In the genomic region with DNA sequence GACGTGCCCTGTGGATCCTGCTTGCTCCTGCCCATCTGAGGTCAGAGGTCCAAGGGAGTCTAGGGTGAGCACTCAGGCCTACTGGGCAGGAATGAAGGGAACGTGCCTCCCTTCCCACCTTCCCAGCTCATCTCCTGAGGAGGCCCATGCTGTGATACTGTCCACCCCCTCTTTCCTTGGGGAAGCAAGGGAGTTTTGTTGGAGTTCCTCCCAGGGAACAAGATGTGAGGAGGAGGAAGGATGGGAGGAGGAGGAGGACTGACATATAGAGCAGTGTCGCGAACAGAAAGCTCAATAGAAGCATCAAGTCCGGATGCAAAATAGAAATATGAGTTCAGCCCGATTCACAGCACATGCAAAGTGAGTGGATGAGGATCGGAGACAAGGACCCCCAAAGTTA, we compare ENCODE assay signal across 24 cellular contexts. TPM values are rescaled to one million over a fixed set of nuclear protein-coding genes. Genes with fewer than 3 reads are reported as not detected.
"Had no signal": no experiment of that assay in that cellular context is flagged by ENCODE, and none has a peak within 500 bp of the region (broad histone marks: within the 10 kb centered on the region; RNA-seq: fewer than 3 reads in every experiment).

No MANE protein-coding gene starts in this region.

- H3K27me3 Mint-ChIP-seq: activated naive CD4-positive, alpha-beta T cell treated with anti-CD3 and anti-CD28 coated beads, Interleukin-2, amount 50 U/mL, for 24 hours; activated T-cell treated with anti-CD3 and anti-CD28 coated beads, Interleukin-2, amount 50 U/mL, for 24 hours had no signal

- H3K27ac Mint-ChIP-seq: activated CD8-positive, alpha-beta memory T cell treated with anti-CD3 and anti-CD28 coated beads, Interleukin-2, amount 10 ng/mL, durations not matched to agents 7 days and 5 days; activated CD8-positive, alpha-beta T cell treated with anti-CD3 and anti-CD28 coated beads, Interleukin-2, amount 10 ng/mL, durations not matched to agents 7 days and 5 days; activated naive CD4-positive, alpha-beta T cell treated with anti-CD3 and anti-CD28 coated beads, Interleukin-2, amount 50 U/mL, for 24 hours; activated T-cell treated with anti-CD3 and anti-CD28 coated beads, Interleukin-2, amount 50 U/mL, for 24 hours; activated T-helper 1 cell treated with anti-CD3 and anti-CD28 coated beads, Interleukin-12 subunit alpha, Interleukin-12 subunit beta, Interleukin-2, Interleukin-4 antibody, amounts not matched to agents 30 ng/mL and 10 ng/mL and 1 ng/mL, durations not matched to agents 14 hours and 24 hours and 36 hours; T-helper 1 cell treated with Interleukin-12 subunit alpha and Interleukin-12 subunit beta and Interleukin-4 antibody, amounts not matched to agents 30 μg/mL and 1 μg/mL, for 36 hours had no signal

- H3K9me3 Mint-ChIP-seq: activated naive CD4-positive, alpha-beta T cell treated with anti-CD3 and anti-CD28 coated beads, Interleukin-2, amount 50 U/mL, for 24 hours; activated T-cell treated with anti-CD3 and anti-CD28 coated beads, Interleukin-2, amount 50 U/mL, for 24 hours; activated T-helper 1 cell treated with anti-CD3 and anti-CD28 coated beads, Interleukin-12 subunit alpha, Interleukin-12 subunit beta, Interleukin-2, Interleukin-4 antibody, amounts not matched to agents 30 ng/mL and 10 ng/mL and 1 ng/mL, durations not matched to agents 14 hours and 24 hours and 36 hours; T-helper 1 cell treated with Interleukin-12 subunit alpha and Interleukin-12 subunit beta and Interleukin-4 antibody, amounts not matched to agents 30 μg/mL and 1 μg/mL, for 36 hours had no signal

- H3K4me3 Mint-ChIP-seq: activated CD8-positive, alpha-beta memory T cell treated with anti-CD3 and anti-CD28 coated beads, Interleukin-2, amount 10 ng/mL, durations not matched to agents 7 days and 5 days; activated CD8-positive, alpha-beta T cell treated with anti-CD3 and anti-CD28 coated beads, Interleukin-2, amount 10 ng/mL, durations not matched to agents 7 days and 5 days; activated naive CD4-positive, alpha-beta T cell treated with anti-CD3 and anti-CD28 coated beads, Interleukin-2, amount 50 U/mL, for 24 hours; activated T-cell treated with anti-CD3 and anti-CD28 coated beads, Interleukin-2, amount 50 U/mL, for 24 hours; activated T-helper 1 cell treated with anti-CD3 and anti-CD28 coated beads, Interleukin-12 subunit alpha, Interleukin-12 subunit beta, Interleukin-2, Interleukin-4 antibody, amounts not matched to agents 30 ng/mL and 10 ng/mL and 1 ng/mL, durations not matched to agents 14 hours and 24 hours and 36 hours; T-helper 1 cell treated with Interleukin-12 subunit alpha and Interleukin-12 subunit beta and Interleukin-4 antibody, amounts not matched to agents 30 μg/mL and 1 μg/mL, for 36 hours had no signal

- H3K4me1 Mint-ChIP-seq: activated CD8-positive, alpha-beta memory T cell treated with anti-CD3 and anti-CD28 coated beads, Interleukin-2, amount 10 ng/mL, durations not matched to agents 7 days and 5 days; activated naive CD4-positive, alpha-beta T cell treated with anti-CD3 and anti-CD28 coated beads, Interleukin-2, amount 50 U/mL, for 24 hours had no signal

- H3K36me3 Mint-ChIP-seq: activated CD8-positive, alpha-beta memory T cell treated with anti-CD3 and anti-CD28 coated beads, Interleukin-2, amount 10 ng/mL, durations not matched to agents 7 days and 5 days; activated naive CD4-positive, alpha-beta T cell treated with anti-CD3 and anti-CD28 coated beads, Interleukin-2, amount 50 U/mL, for 24 hours had no signal

- H3K4me3 ChIP-seq: ascending aorta, body of pancreas, PC-9 had no signal

- DNase-seq: activated CD4-positive, alpha-beta T cell treated with anti-CD3 and anti-CD28 coated beads for 48 hours; activated CD4-positive, alpha-beta T cell treated with anti-CD3 and anti-CD28 coated beads, Interleukin-2, amount 50 U/mL, for 4 hours; activated CD4-positive, CD25-positive, alpha-beta regulatory T cell treated with anti-CD3 and anti-CD28 coated beads, Interleukin-2, amount 50 U/mL, for 72 hours; activated CD8-positive, alpha-beta memory T cell treated with anti-CD3 and anti-CD28 coated beads, Interleukin-2, amount 10 ng/mL, durations not matched to agents 7 days and 5 days; activated CD8-positive, alpha-beta T cell treated with anti-CD3 and anti-CD28 coated beads, Interleukin-2, amount 10 ng/mL, durations not matched to agents 7 days and 5 days; activated effector memory CD4-positive, alpha-beta T cell treated with Interleukin-2 at 50 U/mL for 16 hours; activated naive CD4-positive, alpha-beta T cell; activated T-cell treated with anti-CD3 and anti-CD28 coated beads, Interleukin-2, amount 50 U/mL, for 24 hours; amniotic stem cell; body of pancreas; MM.1S; NCI-H1105; NCI-H1436; NCI-H1694 treated with DMSO at 0.1 percent for 48 hours; NCI-H2029 treated with DMSO at 0.1 percent for 48 hours; NCI-H510A treated with DMSO at 0.1 percent for 48 hours; NCI-H69; PC-9; SHP77 treated with DMSO at 0.1 percent for 48 hours had no signal

- ATAC-seq: activated CD8-positive, alpha-beta memory T cell treated with anti-CD3 and anti-CD28 coated beads, Interleukin-2, amount 10 ng/mL, durations not matched to agents 7 days and 5 days; activated CD8-positive, alpha-beta T cell treated with anti-CD3 and anti-CD28 coated beads, Interleukin-2, amount 10 ng/mL, durations not matched to agents 7 days and 5 days; body of pancreas had no signal

- H3K27me3 ChIP-seq: ascending aorta, body of pancreas had no signal

- H3K36me3 ChIP-seq: ascending aorta had no signal

RNA-seq across cellular contexts. Expression of a gene that starts 41.0 kb away (rescaled TPM):
- total RNA-seq: activated CD8-positive, alpha-beta memory T cell treated with anti-CD3 and anti-CD28 coated beads, Interleukin-2, amount 10 ng/mL, durations not matched to agents 7 days and 5 days; activated CD8-positive, alpha-beta T cell treated with anti-CD3 and anti-CD28 coated beads, Interleukin-2, amount 10 ng/mL, durations not matched to agents 7 days and 5 days; activated T-helper 1 cell treated with anti-CD3 and anti-CD28 coated beads, Interleukin-12 subunit alpha, Interleukin-12 subunit beta, Interleukin-2, Interleukin-4 antibody, amounts not matched to agents 30 ng/mL and 10 ng/mL and 1 ng/mL, durations not matched to agents 14 hours and 24 hours and 36 hours; ascending aorta; body of pancreas; PC-9; SK-MEL-5 had no signal

RNA-seq across cellular contexts. Expression of a gene that starts 58.7 kb away (rescaled TPM):
- total RNA-seq: activated CD8-positive, alpha-beta memory T cell treated with anti-CD3 and anti-CD28 coated beads, Interleukin-2, amount 10 ng/mL, durations not matched to agents 7 days and 5 days; activated CD8-positive, alpha-beta T cell treated with anti-CD3 and anti-CD28 coated beads, Interleukin-2, amount 10 ng/mL, durations not matched to agents 7 days and 5 days; activated T-helper 1 cell treated with anti-CD3 and anti-CD28 coated beads, Interleukin-12 subunit alpha, Interleukin-12 subunit beta, Interleukin-2, Interleukin-4 antibody, amounts not matched to agents 30 ng/mL and 10 ng/mL and 1 ng/mL, durations not matched to agents 14 hours and 24 hours and 36 hours; ascending aorta; SK-MEL-5 had no signal
